ENCODE assay signal across 24 cellular contexts in the genomic region with DNA sequence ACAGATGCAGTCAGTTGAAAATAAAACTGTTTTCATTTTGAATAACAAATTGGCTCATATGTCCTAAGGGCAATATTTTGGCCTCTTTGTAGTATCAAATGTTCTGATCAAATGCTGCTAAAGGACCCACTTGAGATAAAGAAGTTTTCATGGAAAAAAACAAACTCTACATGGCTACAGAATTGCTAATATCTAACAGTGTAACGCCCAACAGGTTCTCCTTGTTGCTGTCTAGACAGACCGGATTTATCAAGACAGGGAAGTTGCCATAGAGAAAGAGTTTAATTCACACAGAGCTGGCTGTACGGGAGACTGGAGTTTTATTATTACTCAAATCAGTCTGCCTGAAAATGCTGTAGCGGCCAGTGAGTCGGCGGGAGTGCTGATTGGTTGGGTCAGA.
"Had no signal": no experiment of that assay in that cellular context is flagged by ENCODE, and none has a peak within 500 bp of the region (broad histone marks: within the 10 kb centered on the region; RNA-seq: fewer than 3 reads in every experiment).

No MANE protein-coding gene starts in this region.

- DNase-seq: IMR-90, Kasumi-1, MM.1S, NCI-H1105, NCI-H1417, NCI-H1436 treated with DMSO at 0.1 percent for 48 hours, NCI-H1694, NCI-H187 treated with DMSO at 0.1 percent for 48 hours, NCI-H2029 treated with DMSO at 0.1 percent for 48 hours, NCI-H2107, NCI-H226, NCI-H446, NCI-H510A, NCI-H524 treated with DMSO at 0.1 percent for 48 hours, NCI-H69, NCI-H774, PC-3, SHP77, SK-N-SH, SW 1271 had no signal

- ATAC-seq: HepG2, Panc1, PC-3 had no signal

- H3K9me3 ChIP-seq: SK-N-SH had no signal

- H3K27ac ChIP-seq: KMS-11, RWPE1 had no signal
